In genomic region chr7:76230214-76230613, GRCh38 we compare ENCODE assay signal across 28 cellular contexts. TPM values are rescaled to one million over a fixed set of nuclear protein-coding genes. Genes with fewer than 3 reads are reported as not detected.
DNase-seq lines count a peak whose midpoint lies in the region; ATAC-seq, FAIRE-seq and TF ChIP-seq lines count a peak whose summit lies in the region.
"Had no signal": no experiment of that assay in that cellular context is flagged by ENCODE, and none has a peak within 500 bp of the region (broad histone marks: within the 10 kb centered on the region; RNA-seq: fewer than 3 reads in every experiment).

No MANE protein-coding gene starts in this region.

- H2BK5ac ChIP-seq in H1 (ENCODE audit: low read depth, low read length) = no peak overlapping the region
- H2BK5ac ChIP-seq in trophoblast cell (ENCODE audit: low read depth, low read length, poor library complexity) = no peak overlapping the region

- H3K23ac ChIP-seq in H1 (ENCODE audit: insufficient read length) = no peak overlapping the region
- H3K23ac ChIP-seq in trophoblast cell (ENCODE audit: low read length) = no peak overlapping the region

- CTCF ChIA-PET in HEK293 (lab: Yijun Ruan, JAX) = interaction anchor here (0.6 to 0.9 kb wide), 2 partner anchors 16 to 55 kb away, joined by 4 read pairs; no protein-coding TSS in a partner anchor
- CTCF ChIA-PET in WTC11 (lab: Charles Lee) = interaction anchor here (0.7 to 1.3 kb wide), 3 partner anchors 28 to 84 kb away, joined by 3 to 4 read pairs (median 3); no protein-coding TSS in a partner anchor
- CTCF ChIA-PET in H1 (lab: Charles Lee; ENCODE audit: partially characterized antibody) = interaction anchor here (0.6 to 7.1 kb wide), 4 partner anchors 9 to 28 kb away, joined by 3 to 33 read pairs (median 3); partner anchors contain the start of gene SRRM3
- CTCF ChIA-PET in RWPE1 (lab: Yijun Ruan, JAX) = no interaction called here

- H3K23me2 ChIP-seq in H1 (ENCODE audit: low read depth, low read length) = peaks cover 8% of the 10 kb centered on the region

- no peak overlapping the region for H3K14ac ChIP-seq in H1 (ENCODE audit: insufficient read length)
- H3K14ac ChIP-seq in trophoblast cell (ENCODE audit: low read length) = no peak overlapping the region

- H2AK5ac ChIP-seq in H1 (ENCODE audit: low read depth, low read length) (no peak overlapping the region), trophoblast cell (ENCODE audit: low read length) (no peak overlapping the region)

- H2BK120ac ChIP-seq in H1 (replicated peaks; ENCODE audit: low read depth, low read length) = no peak overlapping the region
- H2BK120ac ChIP-seq in trophoblast cell (ENCODE audit: insufficient read depth, low read length, poor library complexity) = no peak overlapping the region

- H2BK12ac ChIP-seq in H1 (ENCODE audit: low read depth, low read length) (peak overlapping the region; percentile 68; the same call in 1 of the 2 replicates), trophoblast cell (ENCODE audit: low read length) (no peak overlapping the region)

- H3K79me1 ChIP-seq in H1 (ENCODE audit: low read depth, low read length) (no peaks in the 10 kb centered on the region), trophoblast cell (ENCODE audit: low read length) (no peaks in the 10 kb centered on the region)

- no peaks in the 10 kb centered on the region for H3K36me3 Mint-ChIP-seq in WTC11
- H3K36me3 Mint-ChIP-seq: CD14-positive monocyte; CD4-positive, alpha-beta memory T cell; CD4-positive, CD25-positive, alpha-beta regulatory T cell had no signal

- no peaks in the 10 kb centered on the region for H4K20me1 ChIP-seq in H1 (replicated peaks in 1 of 2; ENCODE audit: control insufficient read depth in 1 of 2, insufficient read depth in 2 of 2, low read length in 2 of 2)

- TF ChIP-seq RAD21 in H1 (IDR thresholded peaks at IDR 0.05 in 1 of 2, conservative IDR thresholded peaks at IDR 0.05 in 1 of 2; ENCODE audit: low read depth in 2 of 2, low read length in 2 of 2) = no peak

- ATAC-seq in WTC11 = no peak
- ATAC-seq: GM12878 had no signal

- TF ChIP-seq EP300 in H1 (IDR thresholded peaks at IDR 0.05; ENCODE audit: borderline replicate concordance in 1 of 2, low read depth in 2 of 2, low read length in 2 of 2) = no peak

- POLR2A ChIA-PET in HEK293 (lab: Yijun Ruan, JAX) = no interaction called here
- POLR2A ChIA-PET in WTC11 (lab: Charles Lee) = interaction anchor here (0.6 kb wide), 1 partner anchor 80 kb away, joined by 3 read pairs; no protein-coding TSS in a partner anchor
- POLR2A ChIA-PET in H1 (lab: Charles Lee; ENCODE audit: partially characterized antibody) = interaction anchor here (0.6 to 0.7 kb wide), 3 partner anchors 12 to 101 kb away, joined by 3 read pairs; no protein-coding TSS in a partner anchor
- POLR2A ChIA-PET in RWPE1 (lab: Yijun Ruan, JAX; ENCODE audit: low non-redundant PET) = no interaction called here

- H3K36me3 ChIP-seq in HEK293 (ENCODE audit: control insufficient read depth in 2 of 2, insufficient read depth in 1 of 2, low read length in 2 of 2) (no peaks in the 10 kb centered on the region), H1 (ENCODE audit: control insufficient read depth in 2 of 4, insufficient read depth in 4 of 4, low read length in 3 of 4) (no peaks in the 10 kb centered on the region), trophoblast cell (ENCODE audit: control insufficient read depth in 1 of 2, insufficient read depth in 2 of 2, low read length in 2 of 2) (no peaks in the 10 kb centered on the region), ascending aorta (no peaks in the 10 kb centered on the region)
- H3K36me3 ChIP-seq: BLaER1 had no signal

- TF ChIP-seq CTCF in HEK293 (tag by site-specific recombination; IDR thresholded peaks at IDR 0.05) (no peak), WTC11 (IDR thresholded peaks at IDR 0.05) (no peak), H1 (IDR thresholded peaks at IDR 0.05; ENCODE audit: control extremely low read depth in 1 of 3, insufficient read depth in 1 of 3, low read depth in 1 of 3, low read length in 3 of 3) (no peak), ascending aorta (IDR thresholded peaks at IDR 0.05) (no peak), RWPE1 (conservative IDR thresholded peaks at IDR 0.05; ENCODE audit: low read depth) (no peak)

- H3K27ac ChIP-seq in HEK293 (ENCODE audit: extremely low read depth, low read depth, low read length) (no peak overlapping the region), H1 (ENCODE audit: low read depth, low read length) (no peak overlapping the region), trophoblast cell (ENCODE audit: low read depth, low read length) (no peak overlapping the region), ascending aorta (no peak overlapping the region), RWPE1 (no peak overlapping the region)
- H3K27ac ChIP-seq: BLaER1 had no signal

- no peaks in the 10 kb centered on the region for H3K9me3 Mint-ChIP-seq in WTC11

- TF ChIP-seq POLR2A in H1 (IDR thresholded peaks at IDR 0.05; ENCODE audit: control extremely low read depth in 1 of 2, low read depth in 2 of 2, low read length in 2 of 2) = no peak

- no peaks in the 10 kb centered on the region for H3K27me3 ChIP-seq in H1 (replicated peaks in 1 of 4; ENCODE audit: control insufficient read depth in 3 of 4, extremely low read depth in 1 of 4, insufficient read depth in 3 of 4, low read length in 3 of 4)
- H3K27me3 ChIP-seq in trophoblast cell (ENCODE audit: insufficient read depth, low read length) = no peaks in the 10 kb centered on the region
- H3K27me3 ChIP-seq in ascending aorta = no peaks in the 10 kb centered on the region
- H3K27me3 ChIP-seq: BE2C, BLaER1 had no signal

- no peaks in the 10 kb centered on the region for H3K4me1 ChIP-seq in HEK293 (ENCODE audit: control insufficient read depth, insufficient read depth, low read length)
- peaks cover 6 to 29% (median 20%) of the 10 kb centered on the region in 4 experiments for H3K4me1 ChIP-seq in H1 (replicated peaks in 1 of 4; ENCODE audit: control insufficient read depth in 3 of 4, insufficient read depth in 4 of 4, low read length in 3 of 4)
- H3K4me1 ChIP-seq in trophoblast cell (ENCODE audit: control insufficient read depth in 1 of 2, insufficient read depth in 2 of 2, low read length in 2 of 2) = peaks cover 2 to 5% of the 10 kb centered on the region in 2 experiments
- H3K4me1 ChIP-seq in ascending aorta = no peaks in the 10 kb centered on the region
- H3K4me1 ChIP-seq: BE2C had no signal

- no peak overlapping the region for H3K56ac ChIP-seq in H1 (replicated peaks; ENCODE audit: insufficient read length, low read depth, low read length)

- DNase-seq in WTC11 (ENCODE audit: low spot score) (no peak), H1 (ENCODE audit: low read depth in 1 of 2, low spot score in 2 of 2) (no peak), trophoblast cell (no peak), dermis blood vessel endothelial cell (no peak), ascending aorta (ENCODE audit: low spot score in 2 of 2) (no peak), RWPE1 (ENCODE audit: low spot score) (no peak)
- DNase-seq: 8988T; ACHN; BE2C; C1 segment of cervical spinal cord; CD4-positive, alpha-beta memory T cell; CD4-positive, CD25-positive, alpha-beta regulatory T cell; CD8-positive, alpha-beta memory T cell; COR-L47; DMS 273 treated with DMSO at 0.1 percent for 48 hours; DMS153; DMS53; DMS79; DND-41; EL; GDM1 had no signal

- H3K4me3 ChIP-seq in HEK293 (ENCODE audit: low read depth, low read length) (no peak overlapping the region), H1 (ENCODE audit: extremely low read depth in 1 of 4, insufficient read depth in 2 of 4, low read depth in 3 of 4, low read length in 4 of 4) (no peak overlapping the region), trophoblast cell (ENCODE audit: low read depth, low read length) (peak overlapping the region; percentile 30), ascending aorta (no peak overlapping the region)
- H3K4me3 ChIP-seq: BLaER1, GM12878 had no signal

- intact Hi-C loops in ascending aorta (cut with DNase I) = no loop called here

- no peak overlapping the region for H3K9ac ChIP-seq in H1 (replicated peaks in 1 of 4; ENCODE audit: extremely low read depth in 1 of 4, low read depth in 3 of 4, low read length in 3 of 4)
- H3K9ac ChIP-seq in trophoblast cell (ENCODE audit: low read length) = no peak overlapping the region
- H3K9ac ChIP-seq: BLaER1 had no signal

- no peak overlapping the region for H3K27ac Mint-ChIP-seq in WTC11
- H3K27ac Mint-ChIP-seq: CD4-positive, alpha-beta memory T cell; CD4-positive, CD25-positive, alpha-beta regulatory T cell had no signal

- H3K9me3 ChIP-seq in HEK293 (ENCODE audit: control insufficient read depth, insufficient read depth, low read depth, low read length) = no peaks in the 10 kb centered on the region
- no peaks in the 10 kb centered on the region for H3K9me3 ChIP-seq in H1 (ENCODE audit: insufficient read depth in 2 of 2, low read depth in 1 of 2, low read length in 1 of 2)
- peaks cover 2% of the 10 kb centered on the region for H3K9me3 ChIP-seq in trophoblast cell (ENCODE audit: insufficient read depth, low read depth, low read length)
- H3K9me3 ChIP-seq in ascending aorta = no peaks in the 10 kb centered on the region
- H3K9me3 ChIP-seq: BE2C, BLaER1 had no signal

- no peak overlapping the region for H2AFZ ChIP-seq in H1 (ENCODE audit: low read length)
- no peak overlapping the region for H2AFZ ChIP-seq in trophoblast cell (ENCODE audit: insufficient read depth, low read length, poor library complexity)

- H4K8ac ChIP-seq in H1 (ENCODE audit: extremely low read depth, insufficient read depth, low read length) (no peak overlapping the region), trophoblast cell (ENCODE audit: low read depth, low read length) (no peak overlapping the region)

- no peak for FAIRE-seq in H1 (lab: Jason Lieb, UNC)
- FAIRE-seq: A204.1, GM12878, GM12892, GM18507 had no signal

- H2BK20ac ChIP-seq in H1 (ENCODE audit: low read length) = no peak overlapping the region

- no peaks in the 10 kb centered on the region for H3K79me2 ChIP-seq in H1 (ENCODE audit: control insufficient read depth in 1 of 2, insufficient read depth in 2 of 2, low read length in 2 of 2)
- H3K79me2 ChIP-seq in trophoblast cell (ENCODE audit: control insufficient read depth, insufficient read depth, low read length, poor library complexity) = no peaks in the 10 kb centered on the region

- WGBS in H1 (ENCODE audit: extremely low coverage in 1 of 2, insufficient coverage in 1 of 2, insufficient read length in 1 of 2, insufficient replicate concordance in 2 of 2, low coverage in 1 of 2, low lambda C conversion rate in 2 of 2, missing lambda C conversion rate in 1 of 2), 2 experiments = 92% methylated on average over 5 of the region's 5 CpGs; no CpG with 5 or more reads in 1 of the 2 experiments
- WGBS in trophoblast cell (ENCODE audit: extremely low coverage, insufficient coverage, insufficient read length) = no CpG with 5 or more reads among the region's 5 CpGs

- no peak overlapping the region for H3K4me2 ChIP-seq in H1 (ENCODE audit: insufficient read depth in 1 of 2, low read depth in 2 of 2, low read length in 2 of 2)
- H3K4me2 ChIP-seq in trophoblast cell (ENCODE audit: low read length) = no peak overlapping the region
- H3K4me2 ChIP-seq: BLaER1 had no signal

- peaks cover 39% of the 10 kb centered on the region for H3K4me1 Mint-ChIP-seq in WTC11

- H4K5ac ChIP-seq in H1 (ENCODE audit: insufficient read length, low read depth, low read length) = no peak overlapping the region

- H3K4me3 Mint-ChIP-seq in WTC11 = no peak overlapping the region
- H3K4me3 Mint-ChIP-seq: CD14-positive monocyte; CD4-positive, alpha-beta memory T cell; CD4-positive, CD25-positive, alpha-beta regulatory T cell; CD8-positive, alpha-beta memory T cell had no signal

- H3K27me3 Mint-ChIP-seq in WTC11 (ENCODE audit: low read depth) = no peaks in the 10 kb centered on the region; the same call in 1 of the 2 replicates

- H3K18ac ChIP-seq in H1 (ENCODE audit: extremely low read depth, low read length) (no peak overlapping the region), trophoblast cell (ENCODE audit: low read length) (no peak overlapping the region)

- H3K4ac ChIP-seq in H1 (replicated peaks; ENCODE audit: insufficient read length, low read depth, low read length) = no peak overlapping the region
- H3K4ac ChIP-seq in trophoblast cell (ENCODE audit: low read depth, low read length) = no peak overlapping the region

- H4K91ac ChIP-seq in H1 (replicated peaks; ENCODE audit: insufficient read length, low read length) (no peak overlapping the region), trophoblast cell (ENCODE audit: low read depth, low read length) (no peak overlapping the region)

- H2BK15ac ChIP-seq in H1 (ENCODE audit: low read length) = peak overlapping the region; percentile 53; the same call in 1 of the 2 replicates

- no peak overlapping the region for H4K12ac ChIP-seq in trophoblast cell (ENCODE audit: low read depth, low read length)

RNA-seq across cellular contexts. Expression of gene SRRM3, which starts 28.5 kb away (rescaled TPM):
- 17.7 to 24.6 TPM (median 20.7 TPM) in 3 replicates for total RNA-seq in WTC11 (2021)
- total RNA-seq in H1 (2021; fragmentation: NEBNext Ultra II Directional; extraction: Animal tissue kit (Norgen Biotek cat#: 25700)) = 16.0 and 17.4 TPM in 2 replicates
- polyA plus RNA-seq in H1 (2011; rRNA removed) = 10.4 and 18.4 TPM in 2 replicates
- polyA plus RNA-seq in H1 (2011; cell fraction: cytosol; rRNA removed) = 12.8 TPM
- polyA plus RNA-seq in H1 (2011; cell fraction: nucleus; rRNA removed) = 19.3 TPM
- polyA plus RNA-seq in H1 (2012, experiment 1 of 2) = 12.4 to 19.0 TPM (median 18.1 TPM) in 4 replicates
- polyA plus RNA-seq in H1 (2012, experiment 2 of 2) = 15.2 TPM
- polyA plus RNA-seq in H1 (2013, experiment 1 of 2) = 10.6 TPM
- 8.8 TPM for polyA plus RNA-seq in H1 (2013, experiment 2 of 2)
- polyA minus RNA-seq in H1 (2011; rRNA and poly(A)+ RNA removed) = 6.3 and 10.2 TPM in 2 replicates
- polyA minus RNA-seq in H1 (2011; cell fraction: cytosol; rRNA and poly(A)+ RNA removed) = 12.8 TPM
- 12.0 TPM for polyA minus RNA-seq in H1 (2011; cell fraction: nucleus; rRNA and poly(A)+ RNA removed)
- polyA plus RNA-seq in trophoblast cell (2013) = 2.6 and 2.8 TPM in 2 replicates
- total RNA-seq in dermis blood vessel endothelial cell = 2.0 and 2.2 TPM in 2 replicates
- total RNA-seq in ascending aorta = 3.4 TPM
- total RNA-seq: CD4-positive, alpha-beta memory T cell; CD4-positive, CD25-positive, alpha-beta regulatory T cell; CD8-positive, alpha-beta memory T cell had no signal
- polyA plus RNA-seq: CD14-positive monocyte; CD4-positive, alpha-beta memory T cell; CD4-positive, CD25-positive, alpha-beta regulatory T cell; CD8-positive, alpha-beta memory T cell had no signal

Comparison
In these comparisons a context has a peak if more than half of its experiments do, and no peak if none do; other contexts are left out.
1. POLR2A ChIA-PET loops: an anchor here in WTC11 (0.6 kb wide) and H1 (0.6 to 0.7 kb wide); none called in HEK293 and RWPE1.
2. Of the 8 proteins assayed by ChIP-seq in both HEK293 and WTC11: peak only in HEK293: none; only in WTC11: none; in both: ZNF121; in neither: 7.